18 cellular contexts compared by ENCODE assay signal in the genomic region with DNA sequence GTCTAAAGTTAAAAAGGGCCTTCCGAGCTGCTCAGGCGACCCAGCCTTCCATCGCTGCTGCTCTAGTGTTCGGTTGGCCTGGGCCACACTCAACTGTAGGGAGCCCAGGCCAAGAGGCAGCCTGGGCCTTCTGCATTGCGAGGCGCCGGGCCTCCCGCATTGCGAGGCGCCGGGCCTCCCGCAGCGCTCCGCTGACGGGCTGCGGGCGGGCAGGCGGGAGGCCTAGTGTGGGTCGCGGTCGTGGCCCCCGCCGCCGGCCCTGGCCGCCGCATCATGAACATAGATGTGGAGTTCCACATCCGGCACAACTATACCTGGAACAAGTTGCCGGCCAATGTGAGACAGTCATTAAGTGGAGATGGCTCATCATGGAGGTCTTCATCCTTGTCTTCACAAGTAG. TPM values are rescaled to one million over a fixed set of nuclear protein-coding genes. Genes with fewer than 3 reads are reported as not detected.
DNase-seq lines count a peak whose midpoint lies in the region; ATAC-seq and TF ChIP-seq lines count a peak whose summit lies in the region.
"Had no signal": no experiment of that assay in that cellular context is flagged by ENCODE, and none has a peak within 500 bp of the region (broad histone marks: within the 10 kb centered on the region; RNA-seq: fewer than 3 reads in every experiment).

No MANE protein-coding gene starts in this region.

- CTCF ChIA-PET in SK-N-SH (lab: Yijun Ruan, JAX), result no interaction called here
- CTCF ChIA-PET in CD8-positive, alpha-beta memory T cell (lab: Charles Lee), result no interaction called here

- H3F3A ChIP-seq in SK-N-SH (replicated peaks; ENCODE audit: insufficient read depth), result no peaks in the 10 kb centered on the region

- H3K36me3 Mint-ChIP-seq in CD8-positive, alpha-beta memory T cell, result peaks cover 4 to 81% (median 21%) of the 10 kb centered on the region in 3 donors
- H3K36me3 Mint-ChIP-seq in immature natural killer cell, result peaks cover 7 to 30% (median 8%) of the 10 kb centered on the region in 3 donors

- no peak for TF ChIP-seq RAD21 in SK-N-SH (IDR thresholded peaks at IDR 0.05; ENCODE audit: low read length)

- no peaks in the 10 kb centered on the region for H3K9me2 ChIP-seq in SK-N-SH

- POLR2A ChIA-PET in SK-N-SH (lab: Yijun Ruan, JAX), result no interaction called here
- POLR2A ChIA-PET in CD8-positive, alpha-beta memory T cell (lab: Charles Lee), result no interaction called here

- H3K27ac ChIP-seq in SK-N-SH (ENCODE audit: low read depth in 2 of 2, low read length in 1 of 2) (no peak overlapping the region), osteoblast (ENCODE audit: low read depth, low read length) (no peak overlapping the region)
- H3K27ac ChIP-seq in CD8-positive, alpha-beta memory T cell (ENCODE audit: low read depth, low read length), result no peak overlapping the region
- H3K27ac ChIP-seq: 22Rv1 had no signal

- peak overlapping the region in 1 of 7 donors; percentile 24 for H3K4me3 Mint-ChIP-seq in CD8-positive, alpha-beta memory T cell
- no peak overlapping the region for H3K4me3 Mint-ChIP-seq in immature natural killer cell
- H3K4me3 Mint-ChIP-seq: CD14-positive monocyte had no signal

- H3K27me3 Mint-ChIP-seq in CD8-positive, alpha-beta memory T cell, result no peaks in the 10 kb centered on the region
- no peaks in the 10 kb centered on the region for H3K27me3 Mint-ChIP-seq in immature natural killer cell (ENCODE audit: low read depth in 3 of 3)

- H3K79me2 ChIP-seq in SK-N-SH (ENCODE audit: insufficient read depth), result no peaks in the 10 kb centered on the region
- peaks cover 4% of the 10 kb centered on the region for H3K79me2 ChIP-seq in osteoblast (ENCODE audit: insufficient read depth, low read length)

- DNase-seq in SK-N-SH (peak; percentile 1), immature natural killer cell (no peak), osteoblast (ENCODE audit: insufficient read length, low spot score, missing footprints) (peak; percentile 8), NCI-H1436 (lab: John Stamatoyannopoulos, UW) (no peak), DMS53 (lab: John Stamatoyannopoulos, UW) (no peak)
- no peak for DNase-seq in CD8-positive, alpha-beta memory T cell
- DNase-seq: Calu3, DMS153, DND-41, GDM1, GOT3 had no signal

- no peak for ATAC-seq in SK-N-SH treated with all-trans-retinoic acid at 6 μM for 48 hours
- ATAC-seq: K562 had no signal

- H4K20me1 ChIP-seq in SK-N-SH (ENCODE audit: insufficient read depth), result no peaks in the 10 kb centered on the region
- no peaks in the 10 kb centered on the region for H4K20me1 ChIP-seq in osteoblast (ENCODE audit: insufficient read depth, low read length)

- H3K27me3 ChIP-seq in SK-N-SH (ENCODE audit: insufficient read depth), result no peaks in the 10 kb centered on the region
- H3K27me3 ChIP-seq in CD8-positive, alpha-beta memory T cell (ENCODE audit: insufficient read depth, low read length, poor library complexity, severe bottlenecking), result no peaks in the 10 kb centered on the region
- H3K27me3 ChIP-seq in osteoblast (ENCODE audit: insufficient read depth, low read length), result no peaks in the 10 kb centered on the region

- H3K9me3 ChIP-seq in SK-N-SH (no peaks in the 10 kb centered on the region), osteoblast (ENCODE audit: low read depth, low read length) (no peaks in the 10 kb centered on the region)
- H3K9me3 ChIP-seq in CD8-positive, alpha-beta memory T cell (ENCODE audit: low read length), result no peaks in the 10 kb centered on the region
- H3K9me3 ChIP-seq: HAP-1 had no signal

- H3K4me1 ChIP-seq in SK-N-SH (ENCODE audit: control insufficient read depth in 1 of 2, insufficient read depth in 2 of 2, low read depth in 1 of 2, low read length in 1 of 2), result no peaks in the 10 kb centered on the region
- peaks cover 27% of the 10 kb centered on the region for H3K4me1 ChIP-seq in CD8-positive, alpha-beta memory T cell (ENCODE audit: insufficient read depth, low read length)
- peaks cover 9% of the 10 kb centered on the region for H3K4me1 ChIP-seq in osteoblast (ENCODE audit: insufficient read depth, low read length)

- H3K27ac Mint-ChIP-seq in CD8-positive, alpha-beta memory T cell, result peak overlapping the region in 5 of 8 donors; percentile 19 to 77 (median 34)
- peak overlapping the region in 4 of 6 donors; percentile 41 to 83 (median 52) for H3K27ac Mint-ChIP-seq in immature natural killer cell

- no peak overlapping the region for H3K9ac ChIP-seq in SK-N-SH

- no peak for TF ChIP-seq CTCF in SK-N-SH (IDR thresholded peaks at IDR 0.05)
- no peak for TF ChIP-seq CTCF in osteoblast (IDR thresholded peaks at IDR 0.05; ENCODE audit: extremely low read depth, low read depth, low read length)

- peaks cover 69 to 86% (median 82%) of the 10 kb centered on the region in 3 donors for H3K4me1 Mint-ChIP-seq in CD8-positive, alpha-beta memory T cell
- H3K4me1 Mint-ChIP-seq in immature natural killer cell, result peaks cover 66 to 86% of the 10 kb centered on the region in 2 donors

- H3K4me3 ChIP-seq in SK-N-SH (ENCODE audit: low read depth in 2 of 2, low read length in 1 of 2) (no peak overlapping the region), osteoblast (ENCODE audit: insufficient read depth, low read length) (no peak overlapping the region)
- H3K4me3 ChIP-seq in CD8-positive, alpha-beta memory T cell (ENCODE audit: low read length), result no peak overlapping the region
- H3K4me3 ChIP-seq: HAP-1, K562 had no signal

- H2AFZ ChIP-seq in SK-N-SH (ENCODE audit: low read depth) (no peak overlapping the region), osteoblast (ENCODE audit: low read length) (no peak overlapping the region)

- H3K9me3 Mint-ChIP-seq in CD8-positive, alpha-beta memory T cell, result no peaks in the 10 kb centered on the region
- H3K9me3 Mint-ChIP-seq in immature natural killer cell, result no peaks in the 10 kb centered on the region

- no peak for TF ChIP-seq EP300 in SK-N-SH (IDR thresholded peaks at IDR 0.05; ENCODE audit: borderline replicate concordance in 1 of 2, low read depth in 1 of 2, low read length in 1 of 2)

- H3K36me3 ChIP-seq in SK-N-SH (replicated peaks in 1 of 2; ENCODE audit: control insufficient read depth in 1 of 2, insufficient read depth in 2 of 2, low read length in 1 of 2) (no peaks in the 10 kb centered on the region), osteoblast (ENCODE audit: insufficient read depth, low read length) (no peaks in the 10 kb centered on the region)
- H3K36me3 ChIP-seq in CD8-positive, alpha-beta memory T cell (ENCODE audit: insufficient read depth, low read length), result peaks cover 14% of the 10 kb centered on the region
- H3K36me3 ChIP-seq: HAP-1 had no signal

- WGBS in SK-N-SH (ENCODE audit: low lambda C conversion rate), result 83% methylated on average over 7 of the region's 28 CpGs

- no peak overlapping the region for H3K4me2 ChIP-seq in SK-N-SH
- no peak overlapping the region for H3K4me2 ChIP-seq in osteoblast (ENCODE audit: insufficient read depth, low read length)

TF ChIP-seq in SK-N-SH, 30 proteins besides CTCF, POLR2A, EP300 and RAD21:
- TF ChIP-seq GATA2 (CRISPR knock-in tag; IDR thresholded peaks at IDR 0.05) (no peak), EZH2phosphoT487 (IDR thresholded peaks at IDR 0.05; ENCODE audit: borderline replicate concordance, low read depth) (no peak), FOXJ3 (CRISPR knock-in tag; IDR thresholded peaks at IDR 0.05) (no peak), RCOR1 (IDR thresholded peaks at IDR 0.05; ENCODE audit: low read length) (no peak), RXRA (IDR thresholded peaks at IDR 0.05; ENCODE audit: borderline replicate concordance, low read depth) (no peak)

TF ChIP-seq in SK-N-SH treated with all-trans-retinoic acid at 6 μM for 48 hours, 23 proteins besides CTCF, POLR2A, EP300 and RAD21 (continues in another document):
- TF ChIP-seq ZFP3 (CRISPR knock-in tag; IDR thresholded peaks at IDR 0.05) (no peak), ESRRG (CRISPR knock-in tag; IDR thresholded peaks at IDR 0.05) (no peak), OSR1 (CRISPR knock-in tag; IDR thresholded peaks at IDR 0.05) (no peak), TOX (CRISPR knock-in tag; IDR thresholded peaks at IDR 0.05; ENCODE audit: borderline replicate concordance) (no peak), GLIS3 (CRISPR knock-in tag; IDR thresholded peaks at IDR 0.05) (no peak), ZNF565 (CRISPR knock-in tag; conservative IDR thresholded peaks at IDR 0.05; ENCODE audit: low read depth) (no peak), ZNF8 (CRISPR knock-in tag; IDR thresholded peaks at IDR 0.05) (no peak), BACH2 (CRISPR knock-in tag; IDR thresholded peaks at IDR 0.05; ENCODE audit: borderline replicate concordance) (no peak)
- TF ChIP-seq, protein P1, sequence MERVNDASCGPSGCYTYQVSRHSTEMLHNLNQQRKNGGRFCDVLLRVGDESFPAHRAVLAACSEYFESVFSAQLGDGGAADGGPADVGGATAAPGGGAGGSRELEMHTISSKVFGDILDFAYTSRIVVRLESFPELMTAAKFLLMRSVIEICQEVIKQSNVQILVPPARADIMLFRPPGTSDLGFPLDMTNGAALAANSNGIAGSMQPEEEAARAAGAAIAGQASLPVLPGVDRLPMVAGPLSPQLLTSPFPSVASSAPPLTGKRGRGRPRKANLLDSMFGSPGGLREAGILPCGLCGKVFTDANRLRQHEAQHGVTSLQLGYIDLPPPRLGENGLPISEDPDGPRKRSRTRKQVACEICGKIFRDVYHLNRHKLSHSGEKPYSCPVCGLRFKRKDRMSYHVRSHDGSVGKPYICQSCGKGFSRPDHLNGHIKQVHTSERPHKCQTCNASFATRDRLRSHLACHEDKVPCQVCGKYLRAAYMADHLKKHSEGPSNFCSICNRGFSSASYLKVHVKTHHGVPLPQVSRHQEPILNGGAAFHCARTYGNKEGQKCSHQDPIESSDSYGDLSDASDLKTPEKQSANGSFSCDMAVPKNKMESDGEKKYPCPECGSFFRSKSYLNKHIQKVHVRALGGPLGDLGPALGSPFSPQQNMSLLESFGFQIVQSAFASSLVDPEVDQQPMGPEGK (CRISPR knock-in tag; IDR thresholded peaks at IDR 0.05; ENCODE audit: borderline replicate concordance), result no peak

RNA-seq across cellular contexts. Expression of gene PPIAL4G, which starts 48.3 kb away (rescaled TPM):
- not detected in 2 replicates for polyA plus RNA-seq in SK-N-SH (2012; rRNA removed)
- polyA plus RNA-seq in SK-N-SH (2012; cell fraction: cytosol; rRNA removed), result not detected in 2 replicates
- not detected in 2 replicates for polyA plus RNA-seq in SK-N-SH (2012; cell fraction: nucleus; rRNA removed)
- total RNA-seq in CD8-positive, alpha-beta memory T cell, result under 1 TPM; 0.44 TPM
- polyA plus RNA-seq in CD8-positive, alpha-beta memory T cell, result not detected
- under 1 TPM in 2 of 3 donors, not detected in 1; 0.12 to 0.24 TPM for polyA plus RNA-seq in immature natural killer cell
- total RNA-seq in osteoblast, result not detected in 2 replicates
- total RNA-seq: A673, Calu3, K562 had no signal
- polyA plus RNA-seq: BJ, CD14-positive monocyte, K562 had no signal

Comparison
In these comparisons a context has a peak if more than half of its experiments do, and no peak if none do; other contexts are left out.
1. DNase-seq: peak in SK-N-SH (single experiment) and osteoblast (single experiment); none in CD8-positive, alpha-beta memory T cell (0 of 5), immature natural killer cell (0 of 3), NCI-H1436 (single experiment) and DMS53 (single experiment).